In genomic region chr20:10960416-10960815, GRCh38 we compare ENCODE assay signal across 25 cellular contexts.
"Had no signal": no experiment of that assay in that cellular context is flagged by ENCODE, and none has a peak within 500 bp of the region (broad histone marks: within the 10 kb centered on the region; RNA-seq: fewer than 3 reads in every experiment).

No MANE protein-coding gene starts in this region.

- H3K4me1 Mint-ChIP-seq: endodermal cell had no signal

- DNase-seq: colonic mucosa; cortex of kidney; dermis blood vessel endothelial cell; dorsolateral prefrontal cortex; effector CD4-positive, alpha-beta T cell; effector CD8-positive, alpha-beta T cell; effector memory CD4-positive, alpha-beta T cell; effector memory CD8-positive, alpha-beta T cell; endodermal cell; erythroblast; esophagus squamous epithelium; foreskin fibroblast; foreskin keratinocyte; foreskin melanocyte; gastrocnemius medialis; glutamatergic neuron; head of caudate nucleus; heart left ventricle; heart right ventricle had no signal

- H3K4me3 Mint-ChIP-seq: dendritic cell treated with granulocyte-macrophage colony-stimulating factor and Interleukin-4, amounts not matched to agents 40 ng/mL and 50 ng/mL, for 4 days; effector memory CD8-positive, alpha-beta T cell; endodermal cell had no signal

- H3K27me3 Mint-ChIP-seq: dendritic cell treated with granulocyte-macrophage colony-stimulating factor and Interleukin-4, amounts not matched to agents 40 ng/mL and 50 ng/mL, for 4 days; effector memory CD8-positive, alpha-beta T cell had no signal

- ATAC-seq: effector memory CD8-positive, alpha-beta T cell; esophagus mucosa; foreskin keratinocyte; gastrocnemius medialis; gastroesophageal sphincter; heart left ventricle; heart right ventricle had no signal

- H3K27ac ChIP-seq: colonic mucosa, coronary artery, dorsolateral prefrontal cortex, epithelial cell of prostate, esophagus muscularis mucosa, esophagus squamous epithelium, foreskin keratinocyte, gastrocnemius medialis, gastroesophageal sphincter, heart left ventricle, heart right ventricle had no signal

- H3K9me3 Mint-ChIP-seq: dendritic cell treated with granulocyte-macrophage colony-stimulating factor and Interleukin-4, amounts not matched to agents 40 ng/mL and 50 ng/mL, for 4 days; endodermal cell had no signal

- H3K27ac Mint-ChIP-seq: dendritic cell treated with granulocyte-macrophage colony-stimulating factor and Interleukin-4, amounts not matched to agents 40 ng/mL and 50 ng/mL, for 4 days; effector memory CD8-positive, alpha-beta T cell; endodermal cell had no signal
